1 cellular context compared by ENCODE assay signal in genomic region chr2:70301344-70302194, GRCh38.
TF ChIP-seq lines count a peak whose summit lies in the region.

FAM136A (minus strand) TSS chr2:70302067; CDS start chr2:70302011, 56 bp downstream.

TF ChIP-seq in K562, 482 proteins besides CTCF, POLR2A, EP300 and RAD21 (continued from another document and continues in another):
- TF ChIP-seq MGA (IDR thresholded peaks at IDR 0.05) (peak; percentile 61), FUS (optimal IDR thresholded peaks at IDR 0.05; ENCODE audit: low read depth, low read length) (no peak), PPARD (CRISPR knock-in tag; IDR thresholded peaks at IDR 0.05) (no peak), PTTG1 (tag; IDR thresholded peaks at IDR 0.05; ENCODE audit: low read depth) (no peak), TSC22D4 (tag; IDR thresholded peaks at IDR 0.05) (no peak), ZNF280B (CRISPR knock-in tag; IDR thresholded peaks at IDR 0.05) (no peak), RFX7 (CRISPR knock-in tag; IDR thresholded peaks at IDR 0.05) (no peak), BRD4 (IDR thresholded peaks at IDR 0.05) (no peak), HDAC2 (IDR thresholded peaks at IDR 0.05) (no peak), BMI1 (IDR thresholded peaks at IDR 0.05; ENCODE audit: low read length) (no peak), HEY1 (CRISPR knock-in tag; IDR thresholded peaks at IDR 0.05; ENCODE audit: borderline replicate concordance) (no peak), ASH1L (IDR thresholded peaks at IDR 0.05; ENCODE audit: borderline replicate concordance, low read depth, partially characterized antibody) (no peak), HDAC6 (IDR thresholded peaks at IDR 0.05; ENCODE audit: low read depth, low read length) (no peak), TAF9B (IDR thresholded peaks at IDR 0.05; ENCODE audit: partially characterized antibody) (no peak), MCM3 (IDR thresholded peaks at IDR 0.05) (no peak), ZNF121 (CRISPR knock-in tag; conservative IDR thresholded peaks at IDR 0.05) (no peak), ZNF197 (CRISPR knock-in tag; IDR thresholded peaks at IDR 0.05; ENCODE audit: low read depth) (no peak), DACH1 (IDR thresholded peaks at IDR 0.05; ENCODE audit: partially characterized antibody) (peak; percentile 49), SOX6 (IDR thresholded peaks at IDR 0.05) (no peak), NR2C1 (IDR thresholded peaks at IDR 0.05) (peak; percentile 96), NR2C1 (tag; IDR thresholded peaks at IDR 0.05) (peak; percentile 97), ELF2 (CRISPR knock-in tag; IDR thresholded peaks at IDR 0.05) (no peak), ATF1 (CRISPR knock-in tag; IDR thresholded peaks at IDR 0.05) (no peak), ATF1 (tag; IDR thresholded peaks at IDR 0.05) (peak; percentile 48; the same call in 1 of the 2 replicates), ZNF408 (CRISPR knock-in tag; IDR thresholded peaks at IDR 0.05; ENCODE audit: low read depth) (no peak), RBM15 (IDR thresholded peaks at IDR 0.05; ENCODE audit: insufficient read depth, low read length) (no peak), ESRRB (CRISPR knock-in tag; IDR thresholded peaks at IDR 0.05; ENCODE audit: borderline replicate concordance) (no peak), CBFB (CRISPR knock-in tag; IDR thresholded peaks at IDR 0.05) (no peak), ZNF655 (CRISPR knock-in tag; IDR thresholded peaks at IDR 0.05) (no peak), SMAD4 (CRISPR knock-in tag; conservative IDR thresholded peaks at IDR 0.05) (no peak), TRIM28 (IDR thresholded peaks at IDR 0.05) (no peak; the same call in 1 of the 2 replicates), ZNF780A (CRISPR knock-in tag; IDR thresholded peaks at IDR 0.05) (no peak), NCOA1 (IDR thresholded peaks at IDR 0.05; ENCODE audit: low read depth) (no peak), MYBL2 (IDR thresholded peaks at IDR 0.05; ENCODE audit: low read depth) (no peak), MYBL2 (CRISPR knock-in tag; IDR thresholded peaks at IDR 0.05; ENCODE audit: borderline replicate concordance) (no peak), NR4A1 (CRISPR knock-in tag; IDR thresholded peaks at IDR 0.05) (no peak), NR4A1 (tag; IDR thresholded peaks at IDR 0.05) (peak; percentile 36; the same call in 1 of the 2 replicates), ZC3H4 (CRISPR knock-in tag; IDR thresholded peaks at IDR 0.05; ENCODE audit: borderline replicate concordance) (no peak), GTF2A2 (tag; IDR thresholded peaks at IDR 0.05) (no peak), PKNOX1 (IDR thresholded peaks at IDR 0.05) (no peak), CHD2 (IDR thresholded peaks at IDR 0.05; ENCODE audit: low read depth, low read length) (no peak), POLR3A (IDR thresholded peaks at IDR 0.05; ENCODE audit: borderline replicate concordance, extremely low read depth, insufficient read depth, insufficient read length) (no peak)
- TF ChIP-seq, protein P1, sequence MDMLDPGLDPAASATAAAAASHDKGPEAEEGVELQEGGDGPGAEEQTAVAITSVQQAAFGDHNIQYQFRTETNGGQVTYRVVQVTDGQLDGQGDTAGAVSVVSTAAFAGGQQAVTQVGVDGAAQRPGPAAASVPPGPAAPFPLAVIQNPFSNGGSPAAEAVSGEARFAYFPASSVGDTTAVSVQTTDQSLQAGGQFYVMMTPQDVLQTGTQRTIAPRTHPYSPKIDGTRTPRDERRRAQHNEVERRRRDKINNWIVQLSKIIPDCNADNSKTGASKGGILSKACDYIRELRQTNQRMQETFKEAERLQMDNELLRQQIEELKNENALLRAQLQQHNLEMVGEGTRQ (CRISPR knock-in tag; IDR thresholded peaks at IDR 0.05) = no peak
- TF ChIP-seq, protein P2, sequence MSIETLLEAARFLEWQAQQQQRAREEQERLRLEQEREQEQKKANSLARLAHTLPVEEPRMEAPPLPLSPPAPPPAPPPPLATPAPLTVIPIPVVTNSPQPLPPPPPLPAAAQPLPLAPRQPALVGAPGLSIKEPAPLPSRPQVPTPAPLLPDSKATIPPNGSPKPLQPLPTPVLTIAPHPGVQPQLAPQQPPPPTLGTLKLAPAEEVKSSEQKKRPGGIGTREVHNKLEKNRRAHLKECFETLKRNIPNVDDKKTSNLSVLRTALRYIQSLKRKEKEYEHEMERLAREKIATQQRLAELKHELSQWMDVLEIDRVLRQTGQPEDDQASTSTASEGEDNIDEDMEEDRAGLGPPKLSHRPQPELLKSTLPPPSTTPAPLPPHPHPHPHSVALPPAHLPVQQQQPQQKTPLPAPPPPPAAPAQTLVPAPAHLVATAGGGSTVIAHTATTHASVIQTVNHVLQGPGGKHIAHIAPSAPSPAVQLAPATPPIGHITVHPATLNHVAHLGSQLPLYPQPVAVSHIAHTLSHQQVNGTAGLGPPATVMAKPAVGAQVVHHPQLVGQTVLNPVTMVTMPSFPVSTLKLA (conservative IDR thresholded peaks at IDR 0.05) = peak; percentile 69 to 78
- TF ChIP-seq, protein P3, sequence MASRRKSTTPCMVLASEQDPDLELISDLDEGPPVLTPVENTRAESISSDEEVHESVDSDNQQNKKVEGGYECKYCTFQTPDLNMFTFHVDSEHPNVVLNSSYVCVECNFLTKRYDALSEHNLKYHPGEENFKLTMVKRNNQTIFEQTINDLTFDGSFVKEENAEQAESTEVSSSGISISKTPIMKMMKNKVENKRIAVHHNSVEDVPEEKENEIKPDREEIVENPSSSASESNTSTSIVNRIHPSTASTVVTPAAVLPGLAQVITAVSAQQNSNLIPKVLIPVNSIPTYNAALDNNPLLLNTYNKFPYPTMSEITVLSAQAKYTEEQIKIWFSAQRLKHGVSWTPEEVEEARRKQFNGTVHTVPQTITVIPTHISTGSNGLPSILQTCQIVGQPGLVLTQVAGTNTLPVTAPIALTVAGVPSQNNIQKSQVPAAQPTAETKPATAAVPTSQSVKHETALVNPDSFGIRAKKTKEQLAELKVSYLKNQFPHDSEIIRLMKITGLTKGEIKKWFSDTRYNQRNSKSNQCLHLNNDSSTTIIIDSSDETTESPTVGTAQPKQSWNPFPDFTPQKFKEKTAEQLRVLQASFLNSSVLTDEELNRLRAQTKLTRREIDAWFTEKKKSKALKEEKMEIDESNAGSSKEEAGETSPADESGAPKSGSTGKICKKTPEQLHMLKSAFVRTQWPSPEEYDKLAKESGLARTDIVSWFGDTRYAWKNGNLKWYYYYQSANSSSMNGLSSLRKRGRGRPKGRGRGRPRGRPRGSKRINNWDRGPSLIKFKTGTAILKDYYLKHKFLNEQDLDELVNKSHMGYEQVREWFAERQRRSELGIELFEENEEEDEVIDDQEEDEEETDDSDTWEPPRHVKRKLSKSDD (conservative IDR thresholded peaks at IDR 0.05; ENCODE audit: low read length) = no peak
- TF ChIP-seq, protein P4, sequence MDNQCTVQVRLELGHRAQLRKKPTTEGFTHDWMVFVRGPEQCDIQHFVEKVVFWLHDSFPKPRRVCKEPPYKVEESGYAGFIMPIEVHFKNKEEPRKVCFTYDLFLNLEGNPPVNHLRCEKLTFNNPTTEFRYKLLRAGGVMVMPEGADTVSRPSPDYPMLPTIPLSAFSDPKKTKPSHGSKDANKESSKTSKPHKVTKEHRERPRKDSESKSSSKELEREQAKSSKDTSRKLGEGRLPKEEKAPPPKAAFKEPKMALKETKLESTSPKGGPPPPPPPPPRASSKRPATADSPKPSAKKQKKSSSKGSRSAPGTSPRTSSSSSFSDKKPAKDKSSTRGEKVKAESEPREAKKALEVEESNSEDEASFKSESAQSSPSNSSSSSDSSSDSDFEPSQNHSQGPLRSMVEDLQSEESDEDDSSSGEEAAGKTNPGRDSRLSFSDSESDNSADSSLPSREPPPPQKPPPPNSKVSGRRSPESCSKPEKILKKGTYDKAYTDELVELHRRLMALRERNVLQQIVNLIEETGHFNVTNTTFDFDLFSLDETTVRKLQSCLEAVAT (IDR thresholded peaks at IDR 0.05) = no peak
